In genomic region chr19:55643003-55643732, GRCh38 we compare ENCODE assay signal across 1 cellular context.
TF ChIP-seq lines count a peak whose summit lies in the region.

Gene ZNF581 (plus strand): TSS chr19:55643649. CDS start chr19:55644572, 923 bp downstream.

TF ChIP-seq in SK-N-SH, 30 proteins besides CTCF, POLR2A, EP300 and RAD21 (continued from another document):
- TF ChIP-seq CHD2 (IDR thresholded peaks at IDR 0.05; ENCODE audit: low read length, partially characterized antibody): peak; percentile 79
- peak; percentile 62 for TF ChIP-seq ELF1 (IDR thresholded peaks at IDR 0.05)
- no peak for TF ChIP-seq NFIC (IDR thresholded peaks at IDR 0.05; ENCODE audit: borderline replicate concordance)
- no peak for TF ChIP-seq FOXJ3 (CRISPR knock-in tag; IDR thresholded peaks at IDR 0.05)
- TF ChIP-seq TCF12 (IDR thresholded peaks at IDR 0.05): peak; percentile 21; the same call in 1 of the 2 replicates
- no peak for TF ChIP-seq GATA2 (CRISPR knock-in tag; IDR thresholded peaks at IDR 0.05)
- TF ChIP-seq JUND (IDR thresholded peaks at IDR 0.05): peak; percentile 40; the same call in 1 of the 2 replicates
- TF ChIP-seq PBX3 (IDR thresholded peaks at IDR 0.05): peak; percentile 57
- TF ChIP-seq TEAD4 (IDR thresholded peaks at IDR 0.05; ENCODE audit: borderline replicate concordance, insufficient read depth): 0 out of 2 replicates have a peak, but pooled peaks have one; percentile 19
- peak; percentile 79 for TF ChIP-seq GABPA (IDR thresholded peaks at IDR 0.05; ENCODE audit: low read depth)
- peak; percentile 74; the same call in 1 of the 2 replicates for TF ChIP-seq SIN3A (IDR thresholded peaks at IDR 0.05; ENCODE audit: borderline replicate concordance, low read depth, low read length)
- TF ChIP-seq FOSL2 (IDR thresholded peaks at IDR 0.05; ENCODE audit: borderline replicate concordance, low read depth): peak; percentile 18; the same call in 1 of the 2 replicates
- no peak for TF ChIP-seq RCOR1 (IDR thresholded peaks at IDR 0.05; ENCODE audit: low read length)
- TF ChIP-seq RXRA (IDR thresholded peaks at IDR 0.05; ENCODE audit: borderline replicate concordance, low read depth): no peak; the same call in 1 of the 2 replicates
- TF ChIP-seq ZBTB33 (IDR thresholded peaks at IDR 0.05; ENCODE audit: borderline replicate concordance, low read depth): 0 out of 2 replicates have a peak, but pooled peaks have one; percentile 38
- TF ChIP-seq YY1 (IDR thresholded peaks at IDR 0.05; ENCODE audit: low read depth): peak; percentile 67; the same call in 1 of the 2 replicates
- TF ChIP-seq IRF3 (IDR thresholded peaks at IDR 0.05; ENCODE audit: low read depth, low read length): no peak
- TF ChIP-seq FOXM1 (IDR thresholded peaks at IDR 0.05; ENCODE audit: low read depth): no peak
- peak; percentile 42; the same call in 1 of the 2 replicates for TF ChIP-seq USF1 (IDR thresholded peaks at IDR 0.05; ENCODE audit: borderline replicate concordance, low read depth)
- TF ChIP-seq TAF1 (IDR thresholded peaks at IDR 0.05; ENCODE audit: borderline replicate concordance, low read depth, low read length): peak; percentile 79
- no peak for TF ChIP-seq NRF1 (IDR thresholded peaks at IDR 0.05; ENCODE audit: low read depth, low read length)
